10 cellular contexts compared by ENCODE assay signal in the genomic region with DNA sequence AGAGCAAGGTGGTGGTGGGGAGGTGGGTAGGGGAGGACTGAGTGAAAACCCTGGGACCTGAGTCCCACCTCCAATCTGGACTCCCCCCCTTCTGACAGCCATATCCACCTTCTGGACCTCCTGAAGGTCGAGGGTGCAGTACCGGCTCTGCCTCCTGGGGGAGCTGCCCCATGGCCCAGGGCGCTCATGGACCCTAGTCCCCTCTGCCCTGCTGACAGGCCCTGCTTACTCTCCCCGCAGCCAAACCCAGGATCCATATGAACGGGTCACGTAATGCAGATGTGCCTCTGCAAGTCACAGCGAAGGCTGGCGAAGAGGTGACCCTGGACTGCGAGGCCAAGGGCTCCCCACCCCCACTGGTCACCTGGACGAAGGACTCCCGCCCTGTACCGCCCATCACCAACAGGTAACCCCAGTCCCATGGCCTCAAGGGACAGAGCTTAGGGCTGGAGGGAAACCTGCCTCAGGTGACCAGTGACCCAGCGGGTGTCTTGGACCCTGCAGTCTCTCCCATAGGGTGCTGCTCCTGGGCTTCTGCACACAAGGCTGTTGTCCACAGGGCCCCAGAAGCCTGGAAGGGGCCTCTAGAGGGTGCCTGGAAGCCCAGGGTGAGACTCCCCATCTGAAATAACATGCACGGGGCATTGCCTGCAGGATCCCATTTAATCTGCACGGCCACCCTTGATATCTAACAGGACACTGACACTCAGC.
DNase-seq lines count a peak whose midpoint lies in the region; ATAC-seq and TF ChIP-seq lines count a peak whose summit lies in the region.
"Had no signal": no experiment of that assay in that cellular context is flagged by ENCODE, and none has a peak within 500 bp of the region (broad histone marks: within the 10 kb centered on the region; RNA-seq: fewer than 3 reads in every experiment).

No MANE protein-coding gene starts in this region.

- H3K79me2 ChIP-seq in DOHH2 (ENCODE audit: control insufficient read depth, low read length) (no peaks in the 10 kb centered on the region), KMS-11 (ENCODE audit: insufficient read depth, low read depth) (no peaks in the 10 kb centered on the region)

- peaks cover 7% of the 10 kb centered on the region for H3K4me1 ChIP-seq in DOHH2 (ENCODE audit: control insufficient read depth, low read length)
- H3K4me1 ChIP-seq in KMS-11 (ENCODE audit: low read depth, poor library complexity, severe bottlenecking): no peaks in the 10 kb centered on the region
- H3K4me1 ChIP-seq in duodenal mucosa (ENCODE audit: control insufficient read depth in 1 of 2, insufficient read depth in 2 of 2, low read length in 2 of 2): peaks cover 5 to 14% of the 10 kb centered on the region in 2 donors
- no peaks in the 10 kb centered on the region for H3K4me1 ChIP-seq in left lung

- no peak overlapping the region for H3K27ac Mint-ChIP-seq in progenitor cell of endocrine pancreas

- intact Hi-C loops in left lung (cut with DNase I): no loop called here

- H3K27me3 ChIP-seq in DOHH2 (ENCODE audit: control insufficient read depth, low read length) (peaks cover 15% of the 10 kb centered on the region; the same call in 1 of the 2 replicates), KMS-11 (ENCODE audit: insufficient read depth, low read depth) (peaks cover 95% of the 10 kb centered on the region), duodenal mucosa (ENCODE audit: control insufficient read depth in 1 of 2, insufficient read depth in 2 of 2, low read length in 2 of 2) (peaks cover 14 to 23% of the 10 kb centered on the region in 2 donors), left lung (peaks cover 0 to 88% of the 10 kb centered on the region in 2 donors)

- DNase-seq in progenitor cell of endocrine pancreas (ENCODE audit: low spot score, unreplicated experiment): no peak
- DNase-seq in ureter (ENCODE audit: low spot score): no peak
- no peak for DNase-seq in NCI-H748 (lab: John Stamatoyannopoulos, UW; ENCODE audit: unreplicated experiment)
- DNase-seq in left lung: no peak
- no peak for DNase-seq in NOMO-1 treated with dmso at 0.1 percent for 144 hours (lab: John Stamatoyannopoulos, UW; ENCODE audit: unreplicated experiment)
- DNase-seq: activated gamma-delta T cell treated with Interleukin-2 at 50 U/mL for 16 hours had no signal

- H3K9ac ChIP-seq in KMS-11 (no peak overlapping the region), duodenal mucosa (ENCODE audit: low read depth in 1 of 2, low read length in 2 of 2) (peak overlapping the region in 1 of 2 donors; percentile 32)

- no peaks in the 10 kb centered on the region for H3K9me3 Mint-ChIP-seq in progenitor cell of endocrine pancreas (ENCODE audit: low read depth)

- H3K9me2 ChIP-seq in DOHH2 (replicated peaks; ENCODE audit: control insufficient read depth, low read length): no peaks in the 10 kb centered on the region

- H4K20me1 ChIP-seq in DOHH2 (ENCODE audit: control insufficient read depth, insufficient read depth, low read depth, low read length) (no peaks in the 10 kb centered on the region), KMS-11 (ENCODE audit: insufficient read depth) (no peaks in the 10 kb centered on the region)

- ATAC-seq in left lung: no peak

- H3K9me3 ChIP-seq in DOHH2 (ENCODE audit: control insufficient read depth, insufficient read depth, low read length) (no peaks in the 10 kb centered on the region), duodenal mucosa (ENCODE audit: control insufficient read depth in 1 of 2, low read length in 2 of 2) (no peaks in the 10 kb centered on the region), left lung (no peaks in the 10 kb centered on the region)

- TF ChIP-seq CTCF in DOHH2 (IDR thresholded peaks at IDR 0.05; ENCODE audit: low read depth, low read length, poor library complexity, severe bottlenecking): peak; percentile 36
- TF ChIP-seq CTCF in KMS-11 (conservative IDR thresholded peaks at IDR 0.05; ENCODE audit: low read depth, low read length): 0 out of 2 replicates have a peak, but pooled peaks have one; percentile 30
- peak; percentile 44 for TF ChIP-seq CTCF in progenitor cell of endocrine pancreas (IDR thresholded peaks at IDR 0.05; ENCODE audit: unreplicated experiment)
- TF ChIP-seq CTCF in left lung (IDR thresholded peaks at IDR 0.05): no peak

- H3K4me2 ChIP-seq in DOHH2 (ENCODE audit: low read length) (no peak overlapping the region), KMS-11 (no peak overlapping the region)

- H3K27ac ChIP-seq in DOHH2 (ENCODE audit: low read depth, low read length) (no peak overlapping the region), KMS-11 (no peak overlapping the region), duodenal mucosa (ENCODE audit: low read depth, low read length) (peak overlapping the region; percentile 42), left lung (no peak overlapping the region)
- H3K27ac ChIP-seq: GM23248 had no signal

- H3K4me3 ChIP-seq in DOHH2 (ENCODE audit: low read length) (no peak overlapping the region), KMS-11 (IDR thresholded peaks at IDR 0.05; ENCODE audit: insufficient read depth, low read depth, low read length) (no peak overlapping the region), duodenal mucosa (ENCODE audit: low read depth in 1 of 2, low read length in 2 of 2) (no peak overlapping the region), left lung (no peak overlapping the region)
- H3K4me3 ChIP-seq: GM23248 had no signal

- H3K4me1 Mint-ChIP-seq in progenitor cell of endocrine pancreas (ENCODE audit: low read depth): no peaks in the 10 kb centered on the region

- no peaks in the 10 kb centered on the region for H3K36me3 Mint-ChIP-seq in progenitor cell of endocrine pancreas (ENCODE audit: insufficient read depth)

- peaks cover 46% of the 10 kb centered on the region for H3K27me3 Mint-ChIP-seq in progenitor cell of endocrine pancreas

- no peak overlapping the region for H2AFZ ChIP-seq in KMS-11 (ENCODE audit: low read depth)
- H2AFZ ChIP-seq: GM23248 had no signal

- H3K4me3 Mint-ChIP-seq in progenitor cell of endocrine pancreas (ENCODE audit: low read depth): no peak overlapping the region

- no peaks in the 10 kb centered on the region for H3F3A ChIP-seq in DOHH2 (ENCODE audit: control insufficient read depth, insufficient read depth)

- no peaks in the 10 kb centered on the region for H3K36me3 ChIP-seq in DOHH2 (ENCODE audit: control insufficient read depth, low read length)
- H3K36me3 ChIP-seq in KMS-11 (ENCODE audit: insufficient read depth): no peaks in the 10 kb centered on the region
- H3K36me3 ChIP-seq in duodenal mucosa (ENCODE audit: control insufficient read depth in 1 of 2, insufficient read depth in 2 of 2, low read length in 2 of 2): no peaks in the 10 kb centered on the region
- H3K36me3 ChIP-seq in left lung: no peaks in the 10 kb centered on the region

Comparison
In these comparisons a context has a peak if more than half of its experiments do, and no peak if none do; other contexts are left out.
1. CTCF ChIP-seq: peak in DOHH2 (single experiment), KMS-11 (single experiment) and progenitor cell of endocrine pancreas (single experiment); none in left lung (0 of 2).